ENCODE assay signal across 22 cellular contexts in the genomic region with DNA sequence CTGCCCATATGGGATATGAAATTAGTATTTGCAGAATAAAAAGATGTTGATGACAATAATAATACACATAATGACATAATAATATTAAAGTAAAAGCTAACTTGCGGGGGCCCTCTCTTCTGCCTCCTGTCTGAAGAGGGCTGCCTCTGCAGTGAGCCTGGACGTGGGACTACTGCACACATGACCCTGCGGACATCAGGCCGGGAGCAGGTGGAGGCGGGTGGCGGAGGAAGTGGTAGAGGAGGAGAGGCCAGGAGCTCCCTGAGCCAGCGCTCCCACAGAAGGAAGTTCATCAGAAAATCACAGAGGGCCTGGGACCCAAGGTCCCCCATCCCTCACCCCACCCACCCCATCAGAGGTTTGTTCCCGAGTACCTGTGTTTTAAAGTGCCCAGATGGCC.
"Had no signal": no experiment of that assay in that cellular context is flagged by ENCODE, and none has a peak within 500 bp of the region (broad histone marks: within the 10 kb centered on the region; RNA-seq: fewer than 3 reads in every experiment).

No MANE protein-coding gene starts in this region.

- H3K9me3 Mint-ChIP-seq: activated CD4-positive, alpha-beta memory T cell treated with anti-CD3 and anti-CD28 coated beads for 36 hours; activated naive CD8-positive, alpha-beta T cell treated with anti-CD3 and anti-CD28 coated beads, Interleukin-2, amount 10 ng/mL, durations not matched to agents 7 days and 5 days; central memory CD8-positive, alpha-beta T cell; nephron; stimulated activated naive CD8-positive, alpha-beta T cell treated with anti-CD3 and anti-CD28 coated beads, Interleukin-15, Interleukin-2, amounts not matched to agents 100 ng/mL and 50 ng/mL, for 24 hours had no signal

- ATAC-seq: activated CD8-positive, alpha-beta memory T cell treated with anti-CD3 and anti-CD28 coated beads, Interleukin-2, amount 10 ng/mL, durations not matched to agents 7 days and 5 days; left lobe of liver had no signal

- H3K4me3 ChIP-seq: lung, tibial nerve, vagina had no signal

- H3K27me3 ChIP-seq: tibial nerve, vagina had no signal

- H3K4me1 ChIP-seq: tibial nerve, vagina had no signal

- H3K4me1 Mint-ChIP-seq: activated CD8-positive, alpha-beta memory T cell treated with anti-CD3 and anti-CD28 coated beads, Interleukin-2, amount 10 ng/mL, durations not matched to agents 7 days and 5 days; activated naive CD8-positive, alpha-beta T cell treated with anti-CD3 and anti-CD28 coated beads, Interleukin-2, amount 10 ng/mL, durations not matched to agents 7 days and 5 days; central memory CD8-positive, alpha-beta T cell had no signal

- H3K36me3 ChIP-seq: tibial nerve, vagina had no signal

- FAIRE-seq: frontal cortex had no signal

- H3K27ac Mint-ChIP-seq: activated CD4-positive, alpha-beta memory T cell treated with anti-CD3 and anti-CD28 coated beads for 36 hours; activated CD8-positive, alpha-beta memory T cell treated with anti-CD3 and anti-CD28 coated beads, Interleukin-2, amount 10 ng/mL, durations not matched to agents 7 days and 5 days; activated naive CD8-positive, alpha-beta T cell treated with anti-CD3 and anti-CD28 coated beads, Interleukin-2, amount 10 ng/mL, durations not matched to agents 7 days and 5 days; nephron; stimulated activated naive CD8-positive, alpha-beta T cell treated with anti-CD3 and anti-CD28 coated beads, Interleukin-15, Interleukin-2, amounts not matched to agents 100 ng/mL and 50 ng/mL, for 24 hours had no signal

- H3K27me3 Mint-ChIP-seq: activated CD4-positive, alpha-beta memory T cell treated with anti-CD3 and anti-CD28 coated beads for 36 hours; activated CD8-positive, alpha-beta memory T cell treated with anti-CD3 and anti-CD28 coated beads, Interleukin-2, amount 10 ng/mL, durations not matched to agents 7 days and 5 days; activated naive CD8-positive, alpha-beta T cell treated with anti-CD3 and anti-CD28 coated beads, Interleukin-2, amount 10 ng/mL, durations not matched to agents 7 days and 5 days; central memory CD8-positive, alpha-beta T cell; stimulated activated naive CD8-positive, alpha-beta T cell treated with anti-CD3 and anti-CD28 coated beads, Interleukin-15, Interleukin-2, amounts not matched to agents 100 ng/mL and 50 ng/mL, for 24 hours had no signal

- DNase-seq: activated CD4-positive, alpha-beta memory T cell treated with anti-CD3 and anti-CD28 coated beads for 36 hours; activated CD4-positive, alpha-beta T cell treated with anti-CD3 and anti-CD28 coated beads for 4 hours; activated CD8-positive, alpha-beta memory T cell treated with anti-CD3 and anti-CD28 coated beads, Interleukin-2, amount 10 ng/mL, durations not matched to agents 7 days and 5 days; activated naive CD4-positive, alpha-beta T cell treated with Interleukin-2 at 50 U/mL for 16 hours; activated naive CD8-positive, alpha-beta T cell treated with anti-CD3 and anti-CD28 coated beads, Interleukin-2, amount 10 ng/mL, durations not matched to agents 7 days and 5 days; anterior cingulate cortex; effector CD4-positive, alpha-beta T cell; hypothalamus; islet precursor cell; midbrain; occipital lobe; retina; stimulated activated CD4-positive, alpha-beta T cell treated with anti-CD3 and anti-CD28 coated beads, Interleukin-2, amount 100 ng/mL, for 24 hours; T-helper 2 cell had no signal

- H3K36me3 Mint-ChIP-seq: activated CD4-positive, alpha-beta memory T cell treated with anti-CD3 and anti-CD28 coated beads for 36 hours; activated CD8-positive, alpha-beta memory T cell treated with anti-CD3 and anti-CD28 coated beads, Interleukin-2, amount 10 ng/mL, durations not matched to agents 7 days and 5 days; activated naive CD8-positive, alpha-beta T cell treated with anti-CD3 and anti-CD28 coated beads, Interleukin-2, amount 10 ng/mL, durations not matched to agents 7 days and 5 days had no signal

- H3K9me3 ChIP-seq: tibial nerve, vagina had no signal

- H3K4me3 Mint-ChIP-seq: activated CD4-positive, alpha-beta memory T cell treated with anti-CD3 and anti-CD28 coated beads for 36 hours; activated CD8-positive, alpha-beta memory T cell treated with anti-CD3 and anti-CD28 coated beads, Interleukin-2, amount 10 ng/mL, durations not matched to agents 7 days and 5 days; activated naive CD8-positive, alpha-beta T cell treated with anti-CD3 and anti-CD28 coated beads, Interleukin-2, amount 10 ng/mL, durations not matched to agents 7 days and 5 days; central memory CD8-positive, alpha-beta T cell; nephron; stimulated activated naive CD8-positive, alpha-beta T cell treated with anti-CD3 and anti-CD28 coated beads, Interleukin-15, Interleukin-2, amounts not matched to agents 100 ng/mL and 50 ng/mL, for 24 hours had no signal

- H3K27ac ChIP-seq: tibial nerve, vagina had no signal
